Comparison of ENCODE assay signal across 23 cellular contexts in genomic region chr9:91843093-91843492, GRCh38.
DNase-seq lines count a peak whose midpoint lies in the region; ATAC-seq and TF ChIP-seq lines count a peak whose summit lies in the region.
"Had no signal": no experiment of that assay in that cellular context is flagged by ENCODE, and none has a peak within 500 bp of the region (broad histone marks: within the 10 kb centered on the region; RNA-seq: fewer than 3 reads in every experiment).

No MANE protein-coding gene starts in this region.

- H3K27ac Mint-ChIP-seq in activated T-cell treated with anti-CD3 and anti-CD28 coated beads, Interleukin-2, amount 50 U/mL, for 24 hours = no peak overlapping the region
- H3K27ac Mint-ChIP-seq: activated CD4-positive, alpha-beta T cell treated with anti-CD3 and anti-CD28 coated beads, Interleukin-2, amount 10 ng/mL, durations not matched to agents 7 days and 5 days; activated naive CD8-positive, alpha-beta T cell treated with anti-CD3 and anti-CD28 coated beads, Interleukin-2, amount 50 U/mL, for 24 hours; activated T-cell treated with anti-CD3 and anti-CD28 coated beads, Interleukin-2, amount 50 U/mL, for 72 hours; CD8-positive, alpha-beta T cell; naive B cell had no signal

- ATAC-seq in sciatic nerve = no peak
- ATAC-seq in GM21825 (IDR thresholded peaks at IDR 0.05; ENCODE audit: unreplicated experiment) = no peak
- ATAC-seq: A549; activated naive CD8-positive, alpha-beta T cell treated with anti-CD3 and anti-CD28 coated beads, Interleukin-2, amount 50 U/mL, for 24 hours; activated T-cell treated with anti-CD3 and anti-CD28 coated beads, Interleukin-2, amount 50 U/mL, for 72 hours; CD8-positive, alpha-beta T cell had no signal

- H3K36me3 ChIP-seq in BLaER1 (no peaks in the 10 kb centered on the region), PC-9 (ENCODE audit: low read depth) (no peaks in the 10 kb centered on the region)
- H3K36me3 ChIP-seq: left ventricle myocardium inferior had no signal

- H3K27me3 ChIP-seq in BLaER1 (no peaks in the 10 kb centered on the region), PC-9 (ENCODE audit: insufficient read depth, low read depth) (peaks cover 83% of the 10 kb centered on the region)
- H3K27me3 ChIP-seq: testis had no signal

- no peaks in the 10 kb centered on the region for H3K36me3 Mint-ChIP-seq in activated T-cell treated with anti-CD3 and anti-CD28 coated beads, Interleukin-2, amount 50 U/mL, for 24 hours (ENCODE audit: low read depth)
- H3K36me3 Mint-ChIP-seq: CD8-positive, alpha-beta T cell; naive B cell had no signal

- H3K4me1 ChIP-seq in BLaER1 = peaks cover 99% of the 10 kb centered on the region
- peaks cover 4% of the 10 kb centered on the region; the same call in 1 of the 2 replicates for H3K4me1 ChIP-seq in PC-9 (replicated peaks; ENCODE audit: insufficient read depth)

- H3K79me2 ChIP-seq in PC-9 (ENCODE audit: low read depth) = no peaks in the 10 kb centered on the region

- intact Hi-C loops in sciatic nerve (cut with DNase I) (no loop called here), PC-9 (cut with micrococcal nuclease; ENCODE audit: unreplicated experiment) (no loop called here)

- H3K4me1 Mint-ChIP-seq in activated T-cell treated with anti-CD3 and anti-CD28 coated beads, Interleukin-2, amount 50 U/mL, for 24 hours (ENCODE audit: low read depth) = peaks cover 15% of the 10 kb centered on the region

- peaks cover 43% of the 10 kb centered on the region for H3K27me3 Mint-ChIP-seq in activated T-cell treated with anti-CD3 and anti-CD28 coated beads, Interleukin-2, amount 50 U/mL, for 24 hours

- H3K4me2 ChIP-seq in BLaER1 = peak overlapping the region; percentile 89
- H3K4me2 ChIP-seq in PC-9 = no peak overlapping the region
- H3K4me2 ChIP-seq: A549 had no signal

- no peak for TF ChIP-seq CTCF in coronary artery (IDR thresholded peaks at IDR 0.05)
- TF ChIP-seq CTCF in PC-9 (conservative IDR thresholded peaks at IDR 0.05) = no peak

- H3K9me3 Mint-ChIP-seq in activated T-cell treated with anti-CD3 and anti-CD28 coated beads, Interleukin-2, amount 50 U/mL, for 24 hours = no peaks in the 10 kb centered on the region
- H3K9me3 Mint-ChIP-seq: activated CD4-positive, alpha-beta T cell treated with anti-CD3 and anti-CD28 coated beads, Interleukin-2, amount 10 ng/mL, durations not matched to agents 7 days and 5 days; activated naive CD8-positive, alpha-beta T cell treated with anti-CD3 and anti-CD28 coated beads, Interleukin-2, amount 50 U/mL, for 24 hours; activated T-cell treated with anti-CD3 and anti-CD28 coated beads, Interleukin-2, amount 50 U/mL, for 72 hours; CD8-positive, alpha-beta T cell; naive B cell had no signal

- H3K9me3 ChIP-seq in BLaER1 (no peaks in the 10 kb centered on the region), PC-9 (ENCODE audit: insufficient read depth, low read depth) (no peaks in the 10 kb centered on the region)
- H3K9me3 ChIP-seq: A549, left ventricle myocardium inferior, testis had no signal

- H3K27ac ChIP-seq in BLaER1 (no peak overlapping the region), coronary artery (no peak overlapping the region), PC-9 (no peak overlapping the region)
- H3K27ac ChIP-seq: A549, GM23248, left ventricle myocardium inferior, RWPE1, testis had no signal

- H3K9me2 ChIP-seq in PC-9 (ENCODE audit: insufficient read depth) = no peaks in the 10 kb centered on the region

- CTCF ChIA-PET in PC-9 (lab: Charles Lee) = no interaction called here

- H4K20me1 ChIP-seq in BLaER1 (no peaks in the 10 kb centered on the region), PC-9 (ENCODE audit: insufficient read depth) (no peaks in the 10 kb centered on the region)

- no peaks in the 10 kb centered on the region for H3F3A ChIP-seq in PC-9 (ENCODE audit: insufficient read depth, low read depth)

- no peak overlapping the region for H3K4me3 Mint-ChIP-seq in activated T-cell treated with anti-CD3 and anti-CD28 coated beads, Interleukin-2, amount 50 U/mL, for 24 hours
- H3K4me3 Mint-ChIP-seq: activated CD4-positive, alpha-beta T cell treated with anti-CD3 and anti-CD28 coated beads, Interleukin-2, amount 10 ng/mL, durations not matched to agents 7 days and 5 days; activated naive CD8-positive, alpha-beta T cell treated with anti-CD3 and anti-CD28 coated beads, Interleukin-2, amount 50 U/mL, for 24 hours; activated T-cell treated with anti-CD3 and anti-CD28 coated beads, Interleukin-2, amount 50 U/mL, for 72 hours; CD8-positive, alpha-beta T cell had no signal

- peak; percentile 68 for DNase-seq in coronary artery (ENCODE audit: low spot score)
- DNase-seq in mesenteric fat pad (ENCODE audit: low spot score) = peak; percentile 64
- DNase-seq in sciatic nerve (ENCODE audit: low spot score) = peak; percentile 15
- DNase-seq in activated T-cell treated with anti-CD3 and anti-CD28 coated beads, Interleukin-2, amount 50 U/mL, for 24 hours = no peak
- no peak for DNase-seq in PC-9
- DNase-seq in dermis blood vessel endothelial cell = no peak
- DNase-seq: activated CD4-positive, alpha-beta T cell treated with anti-CD3 and anti-CD28 coated beads, Interleukin-2, amount 10 ng/mL, durations not matched to agents 7 days and 5 days; activated naive CD4-positive, alpha-beta T cell; activated naive CD8-positive, alpha-beta T cell treated with anti-CD3 and anti-CD28 coated beads, Interleukin-2, amount 50 U/mL, for 24 hours; activated T-cell treated with anti-CD3 and anti-CD28 coated beads, Interleukin-2, amount 50 U/mL, for 72 hours; AML-193; CD8-positive, alpha-beta T cell; mesendoderm; naive B cell; NCI-H2107; stimulated activated naive CD4-positive, alpha-beta T cell had no signal

- H3K9ac ChIP-seq in BLaER1 = peak overlapping the region; percentile 17; the same call in 1 of the 2 replicates

- no peak overlapping the region for H2AFZ ChIP-seq in PC-9

- BruUV-seq in PC-9 (replicated peaks; lab: Mats Ljungman, UMichigan) = no TSS peak

- H3K4me3 ChIP-seq in BLaER1 (no peak overlapping the region), coronary artery (no peak overlapping the region), PC-9 (no peak overlapping the region)
- H3K4me3 ChIP-seq: A549, testis had no signal

- POLR2A ChIA-PET in PC-9 (lab: Charles Lee; ENCODE audit: unreplicated experiment) = no interaction called here

Comparison
In these comparisons a context has a peak if more than half of its experiments do, and no peak if none do; other contexts are left out.
1. DNase-seq: peak in coronary artery (single experiment), mesenteric fat pad (single experiment) and sciatic nerve (single experiment); none in activated T-cell treated with anti-CD3 and anti-CD28 coated beads, Interleukin-2, amount 50 U/mL, for 24 hours (single experiment), PC-9 (0 of 2) and dermis blood vessel endothelial cell (single experiment).